ENCODE assay signal across 25 cellular contexts in the genomic region with DNA sequence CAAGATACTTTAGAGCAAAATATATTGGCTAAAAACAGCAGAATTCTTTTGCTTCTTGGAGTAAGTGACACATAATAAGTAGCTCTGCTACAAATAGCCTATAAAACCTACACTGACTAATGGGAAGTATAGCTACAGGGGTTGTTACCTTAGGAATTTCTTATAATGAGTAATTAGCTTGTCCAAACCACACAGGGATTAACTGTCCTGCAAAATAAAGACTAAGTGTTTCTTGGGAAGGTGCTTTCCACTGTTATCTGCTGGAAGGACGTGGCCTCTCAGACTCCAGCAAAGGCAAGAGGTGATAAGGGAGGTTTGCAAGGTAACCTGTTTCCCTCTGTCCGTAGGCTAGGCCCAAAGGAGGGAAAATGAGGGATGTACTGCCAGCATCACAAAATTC.
A peak's percentile ranks its signal among the peaks of the same experiment; 100 is the strongest.
DNase-seq lines count a peak whose midpoint lies in the region; ATAC-seq and TF ChIP-seq lines count a peak whose summit lies in the region.
"Had no signal": no experiment of that assay in that cellular context is flagged by ENCODE, and none has a peak within 500 bp of the region (broad histone marks: within the 10 kb centered on the region; RNA-seq: fewer than 3 reads in every experiment).

No MANE protein-coding gene starts in this region.

- peaks cover 29% of the 10 kb centered on the region for H3K36me3 Mint-ChIP-seq in type B pancreatic cell
- H3K36me3 Mint-ChIP-seq: activated CD4-positive, alpha-beta memory T cell treated with anti-CD3 and anti-CD28 coated beads for 36 hours; activated naive CD4-positive, alpha-beta T cell treated with anti-CD3 and anti-CD28 coated beads, Interleukin-2, amount 50 U/mL, for 24 hours had no signal

- H3K9ac ChIP-seq in mammary epithelial cell (ENCODE audit: insufficient read depth, low read length) = no peak overlapping the region
- H3K9ac ChIP-seq: GM23248 had no signal

- in situ Hi-C loops in mammary epithelial cell (cut with MboI; ENCODE audit: low sequenced_read_pairs in 2 of 2) = no loop called here

- H2AFZ ChIP-seq in mammary epithelial cell (ENCODE audit: low read depth, low read length) = no peak overlapping the region
- H2AFZ ChIP-seq: GM23248 had no signal

- dilution Hi-C loops in mammary epithelial cell (cut with HindIII; ENCODE audit: low sequenced_read_pairs) = no loop called here

- H3K27me3 Mint-ChIP-seq in type B pancreatic cell = no peaks in the 10 kb centered on the region
- H3K27me3 Mint-ChIP-seq: activated naive CD4-positive, alpha-beta T cell treated with anti-CD3 and anti-CD28 coated beads, Interleukin-2, amount 50 U/mL, for 24 hours had no signal

- H3K9me3 ChIP-seq in mammary epithelial cell (replicated peaks; ENCODE audit: insufficient read depth, low read length) = no peaks in the 10 kb centered on the region
- H3K9me3 ChIP-seq: prostate gland, uterus had no signal

- peak overlapping the region; percentile 2 for H3K4me2 ChIP-seq in mammary epithelial cell (ENCODE audit: insufficient read depth, low read depth, low read length)

- H3K4me1 ChIP-seq in mammary epithelial cell (ENCODE audit: insufficient read depth, low read length) = peaks cover 16% of the 10 kb centered on the region
- H3K4me1 ChIP-seq: prostate gland, uterus had no signal

- DNase-seq in LoVo (ENCODE audit: low spot score) = peak; percentile 50
- peak; percentile 85 for DNase-seq in mammary epithelial cell
- peak; percentile 76 for DNase-seq in iris pigment epithelial cell (ENCODE audit: low read depth)
- DNase-seq in type B pancreatic cell (ENCODE audit: extremely low spot score, unreplicated experiment) = no peak
- DNase-seq in NCI-H1930 (lab: John Stamatoyannopoulos, UW) = no peak
- DNase-seq: activated CD4-positive, alpha-beta memory T cell treated with anti-CD3 and anti-CD28 coated beads for 36 hours; activated CD4-positive, CD25-positive, alpha-beta regulatory T cell treated with anti-CD3 and anti-CD28 coated beads, Interleukin-2, amount 50 U/mL, for 72 hours; activated CD8-positive, alpha-beta memory T cell treated with anti-CD3 and anti-CD28 coated beads, Interleukin-2, amount 50 U/mL, for 48 hours; anterior cingulate cortex; Calu3; DMS79 treated with DMSO at 0.1 percent for 48 hours; GM23248; NCI-H1436; NCI-H446; NCI-H774; stimulated activated naive CD4-positive, alpha-beta T cell treated with Interleukin-2 at 50 U/mL for 16 hours; T-helper 2 cell; uterus had no signal

- H4K20me1 ChIP-seq in mammary epithelial cell (ENCODE audit: insufficient read depth, low read length) = no peaks in the 10 kb centered on the region

- no peak for TF ChIP-seq CTCF in mammary epithelial cell (conservative IDR thresholded peaks at IDR 0.05 in 1 of 2, IDR thresholded peaks at IDR 0.05 in 1 of 2; ENCODE audit: extremely low read depth in 1 of 2, insufficient read depth in 1 of 2, low read depth in 1 of 2, low read length in 2 of 2)
- TF ChIP-seq CTCF in type B pancreatic cell (conservative IDR thresholded peaks at IDR 0.05) = no peak

- ATAC-seq in GM21367 (IDR thresholded peaks at IDR 0.05; ENCODE audit: unreplicated experiment) (no peak), HG02885 (IDR thresholded peaks at IDR 0.05; ENCODE audit: poor library complexity, unreplicated experiment) (no peak)
- ATAC-seq: K562, SK-N-SH treated with all-trans-retinoic acid at 6 μM for 48 hours had no signal

- CTCF ChIA-PET in mammary epithelial cell (lab: Charles Lee; ENCODE audit: low non-redundant PET) = interaction anchor here (0.7 kb wide), 1 partner anchor 13 kb away, joined by 5 read pairs; no protein-coding TSS in a partner anchor

- H3K9me3 Mint-ChIP-seq in type B pancreatic cell = no peaks in the 10 kb centered on the region
- H3K9me3 Mint-ChIP-seq: activated CD4-positive, alpha-beta memory T cell treated with anti-CD3 and anti-CD28 coated beads for 36 hours; activated naive CD4-positive, alpha-beta T cell treated with anti-CD3 and anti-CD28 coated beads, Interleukin-2, amount 50 U/mL, for 24 hours had no signal

- WGBS in mammary epithelial cell (ENCODE audit: low coverage, missing lambda C conversion rate) = 7% methylated on average over 2 of the region's 2 CpGs

- no peaks in the 10 kb centered on the region for H3K36me3 ChIP-seq in mammary epithelial cell (ENCODE audit: insufficient read depth, low read length)
- H3K36me3 ChIP-seq: prostate gland, uterus had no signal

- no peaks in the 10 kb centered on the region for H3K27me3 ChIP-seq in mammary epithelial cell (ENCODE audit: insufficient read depth, low read length)
- H3K27me3 ChIP-seq: uterus had no signal

- H3K4me3 ChIP-seq in mammary epithelial cell (replicated peaks in 1 of 3; ENCODE audit: insufficient read depth in 1 of 3, low read depth in 2 of 3, low read length in 3 of 3) = no peak overlapping the region
- H3K4me3 ChIP-seq: coronary artery, GM23248, K562, prostate gland, uterus had no signal

- no TSS peak for BruUV-seq in mammary epithelial cell (replicated peaks; lab: Mats Ljungman, UMichigan)

- H3K27ac ChIP-seq in mammary epithelial cell (ENCODE audit: insufficient read depth, low read depth, low read length) = no peak overlapping the region
- H3K27ac ChIP-seq: coronary artery, GM23248, prostate gland, uterus had no signal

- H3K27ac Mint-ChIP-seq in type B pancreatic cell = peak overlapping the region; percentile 9
- H3K27ac Mint-ChIP-seq: activated CD4-positive, alpha-beta memory T cell treated with anti-CD3 and anti-CD28 coated beads for 36 hours; activated naive CD4-positive, alpha-beta T cell treated with anti-CD3 and anti-CD28 coated beads, Interleukin-2, amount 50 U/mL, for 24 hours had no signal

- H3K4me1 Mint-ChIP-seq in type B pancreatic cell (ENCODE audit: unreplicated experiment) = no peaks in the 10 kb centered on the region
- H3K4me1 Mint-ChIP-seq: activated naive CD4-positive, alpha-beta T cell treated with anti-CD3 and anti-CD28 coated beads, Interleukin-2, amount 50 U/mL, for 24 hours had no signal

- intact Hi-C loops in mammary epithelial cell (cut with micrococcal nuclease) = no loop called here

- H3K79me2 ChIP-seq in mammary epithelial cell (ENCODE audit: insufficient read depth, low read length) = no peaks in the 10 kb centered on the region

- H3K4me3 Mint-ChIP-seq in type B pancreatic cell = no peak overlapping the region
- H3K4me3 Mint-ChIP-seq: activated CD4-positive, alpha-beta memory T cell treated with anti-CD3 and anti-CD28 coated beads for 36 hours; activated naive CD4-positive, alpha-beta T cell treated with anti-CD3 and anti-CD28 coated beads, Interleukin-2, amount 50 U/mL, for 24 hours had no signal

Comparison
In these comparisons a context has a peak if more than half of its experiments do, and no peak if none do; other contexts are left out.
1. DNase-seq: peak in LoVo (single experiment), mammary epithelial cell (single experiment) and iris pigment epithelial cell (single experiment); none in type B pancreatic cell (single experiment) and NCI-H1930 (0 of 2).